In genomic region chr15:101692799-101693198, GRCh38 we compare ENCODE assay signal across 21 cellular contexts. TPM values are rescaled to one million over a fixed set of nuclear protein-coding genes. Genes with fewer than 3 reads are reported as not detected.
DNase-seq lines count a peak whose midpoint lies in the region; ATAC-seq and TF ChIP-seq lines count a peak whose summit lies in the region.
"Had no signal": no experiment of that assay in that cellular context is flagged by ENCODE, and none has a peak within 500 bp of the region (broad histone marks: within the 10 kb centered on the region; RNA-seq: fewer than 3 reads in every experiment).

No MANE protein-coding gene starts in this region.

- no peak overlapping the region for H3K14ac ChIP-seq in mesenchymal stem cell (ENCODE audit: low read length in 2 of 2)

- H2AFZ ChIP-seq in mesenchymal stem cell (ENCODE audit: low read depth, low read length) = no peak overlapping the region

- no peak for ATAC-seq in stimulated activated naive CD8-positive, alpha-beta T cell treated with anti-CD3 and anti-CD28 coated beads, Interleukin-15, Interleukin-2, amounts not matched to agents 100 U/mL and 50 U/mL, for 24 hours
- peak; percentile 41 for ATAC-seq in activated T-helper 17 cell treated with anti-CD3 and anti-CD28 coated beads, Interleukin-2, amount 50 U/mL, for 72 hours (replicated peaks)
- ATAC-seq: naive thymus-derived CD4-positive, alpha-beta T cell had no signal

- H3K9me3 Mint-ChIP-seq in stimulated activated naive CD8-positive, alpha-beta T cell treated with anti-CD3 and anti-CD28 coated beads, Interleukin-15, Interleukin-2, amounts not matched to agents 100 ng/mL and 50 ng/mL, for 24 hours = no peaks in the 10 kb centered on the region
- no peaks in the 10 kb centered on the region for H3K9me3 Mint-ChIP-seq in activated T-helper 17 cell treated with anti-CD3 and anti-CD28 coated beads, Interleukin-2, amount 50 U/mL, for 72 hours
- H3K9me3 Mint-ChIP-seq: activated naive CD4-positive, alpha-beta T cell treated with anti-CD3 and anti-CD28 coated beads, Interleukin-2, amount 50 U/mL, for 24 hours; dendritic cell treated with granulocyte-macrophage colony-stimulating factor and Interleukin-4, amounts not matched to agents 40 ng/mL and 50 ng/mL, for 4 days had no signal

- H3K9ac ChIP-seq in mesenchymal stem cell (ENCODE audit: low read length) = no peak overlapping the region

- no peak overlapping the region for H2BK5ac ChIP-seq in mesenchymal stem cell (ENCODE audit: low read depth, low read length, poor library complexity, severe bottlenecking)

- H3K36me3 ChIP-seq in esophagus squamous epithelium = peaks cover 0 to 76% (median 12%) of the 10 kb centered on the region in 3 donors
- H3K36me3 ChIP-seq in mesenchymal stem cell (ENCODE audit: control insufficient read depth in 1 of 2, insufficient read depth in 2 of 2, low read depth in 1 of 2, low read length in 2 of 2) = peaks cover 4 to 61% of the 10 kb centered on the region in 2 experiments

- no peak overlapping the region for H2BK12ac ChIP-seq in mesenchymal stem cell (ENCODE audit: low read length in 2 of 2)

- no peak overlapping the region for H4K8ac ChIP-seq in mesenchymal stem cell (ENCODE audit: low read length)

- no peaks in the 10 kb centered on the region for H3K27me3 Mint-ChIP-seq in stimulated activated naive CD8-positive, alpha-beta T cell treated with anti-CD3 and anti-CD28 coated beads, Interleukin-15, Interleukin-2, amounts not matched to agents 100 ng/mL and 50 ng/mL, for 24 hours
- no peaks in the 10 kb centered on the region for H3K27me3 Mint-ChIP-seq in activated T-helper 17 cell treated with anti-CD3 and anti-CD28 coated beads, Interleukin-2, amount 50 U/mL, for 72 hours
- H3K27me3 Mint-ChIP-seq: activated naive CD4-positive, alpha-beta T cell treated with anti-CD3 and anti-CD28 coated beads, Interleukin-2, amount 50 U/mL, for 24 hours; dendritic cell treated with granulocyte-macrophage colony-stimulating factor and Interleukin-4, amounts not matched to agents 40 ng/mL and 50 ng/mL, for 4 days; naive thymus-derived CD4-positive, alpha-beta T cell; progenitor cell of endocrine pancreas had no signal

- peaks cover 56% of the 10 kb centered on the region for H3K4me1 Mint-ChIP-seq in stimulated activated naive CD8-positive, alpha-beta T cell treated with anti-CD3 and anti-CD28 coated beads, Interleukin-15, Interleukin-2, amounts not matched to agents 100 ng/mL and 50 ng/mL, for 24 hours (ENCODE audit: low read depth)
- H3K4me1 Mint-ChIP-seq in activated T-helper 17 cell treated with anti-CD3 and anti-CD28 coated beads, Interleukin-2, amount 50 U/mL, for 72 hours = peaks cover 15% of the 10 kb centered on the region

- H3K4me1 ChIP-seq in esophagus squamous epithelium (peaks cover 0 to 11% (median 4%) of the 10 kb centered on the region in 3 donors), mesenchymal stem cell (ENCODE audit: control insufficient read depth, insufficient read depth, low read depth, low read length) (peaks cover 4% of the 10 kb centered on the region)
- H3K4me1 ChIP-seq: testis had no signal

- no peak overlapping the region for H4K91ac ChIP-seq in mesenchymal stem cell (ENCODE audit: low read length)

- no peaks in the 10 kb centered on the region for H3K27me3 ChIP-seq in esophagus squamous epithelium
- H3K27me3 ChIP-seq in mesenchymal stem cell (ENCODE audit: control insufficient read depth in 1 of 2, insufficient read depth in 1 of 2, low read length in 2 of 2) = no peaks in the 10 kb centered on the region
- H3K27me3 ChIP-seq: testis had no signal

- H3K4me2 ChIP-seq in mesenchymal stem cell (ENCODE audit: low read length, poor library complexity, severe bottlenecking) = no peak overlapping the region

- no peak overlapping the region for H3K18ac ChIP-seq in mesenchymal stem cell (ENCODE audit: low read depth in 1 of 2, low read length in 2 of 2)

- no peak overlapping the region for H3K4ac ChIP-seq in mesenchymal stem cell (ENCODE audit: low read depth in 1 of 2, low read length in 2 of 2)

- TF ChIP-seq CTCF in esophagus squamous epithelium (IDR thresholded peaks at IDR 0.05) = no peak

- peaks cover 11% of the 10 kb centered on the region for H3K79me1 ChIP-seq in mesenchymal stem cell (replicated peaks; ENCODE audit: low read length, poor library complexity, severe bottlenecking)

- H3K36me3 Mint-ChIP-seq in stimulated activated naive CD8-positive, alpha-beta T cell treated with anti-CD3 and anti-CD28 coated beads, Interleukin-15, Interleukin-2, amounts not matched to agents 100 ng/mL and 50 ng/mL, for 24 hours (ENCODE audit: low read depth) = peaks cover 52% of the 10 kb centered on the region
- H3K36me3 Mint-ChIP-seq in activated T-helper 17 cell treated with anti-CD3 and anti-CD28 coated beads, Interleukin-2, amount 50 U/mL, for 72 hours (ENCODE audit: low read depth) = peaks cover 75% of the 10 kb centered on the region

- peak overlapping the region; percentile 32 for H3K4me3 Mint-ChIP-seq in stimulated activated naive CD8-positive, alpha-beta T cell treated with anti-CD3 and anti-CD28 coated beads, Interleukin-15, Interleukin-2, amounts not matched to agents 100 ng/mL and 50 ng/mL, for 24 hours
- H3K4me3 Mint-ChIP-seq in activated T-helper 17 cell treated with anti-CD3 and anti-CD28 coated beads, Interleukin-2, amount 50 U/mL, for 72 hours = peak overlapping the region; percentile 43
- H3K4me3 Mint-ChIP-seq: activated naive CD4-positive, alpha-beta T cell treated with anti-CD3 and anti-CD28 coated beads, Interleukin-2, amount 50 U/mL, for 24 hours; dendritic cell treated with granulocyte-macrophage colony-stimulating factor and Interleukin-4, amounts not matched to agents 40 ng/mL and 50 ng/mL, for 4 days had no signal

- no peak overlapping the region for H3K4me3 ChIP-seq in esophagus squamous epithelium
- H3K4me3 ChIP-seq in mesenchymal stem cell (ENCODE audit: insufficient read depth in 1 of 2, low read depth in 1 of 2, low read length in 2 of 2) = no peak overlapping the region
- H3K4me3 ChIP-seq: lung, testis had no signal

- no peak overlapping the region for H2BK15ac ChIP-seq in mesenchymal stem cell (ENCODE audit: low read depth, poor library complexity, severe bottlenecking)

- DNase-seq in stimulated activated naive CD8-positive, alpha-beta T cell treated with anti-CD3 and anti-CD28 coated beads, Interleukin-15, Interleukin-2, amounts not matched to agents 100 U/mL and 50 U/mL, for 24 hours = no peak
- DNase-seq in esophagus squamous epithelium (lab: John Stamatoyannopoulos, UW) (no peak), ureter (ENCODE audit: low spot score) (peak; percentile 46), Kasumi-1 (lab: John Stamatoyannopoulos, UW) (no peak), mesenchymal stem cell (no peak), superior temporal gyrus (ENCODE audit: extremely low spot score) (no peak)
- DNase-seq: erythroblast; glutamatergic neuron; MV-4-11; naive thymus-derived CD4-positive, alpha-beta T cell; NCI-H1930; NCI-H446 treated with DMSO at 0.1 percent for 48 hours; stimulated activated CD4-positive, alpha-beta T cell treated with anti-CD3 and anti-CD28 coated beads, Interleukin-4, amount 100 ng/mL, for 24 hours; testis had no signal

- intact Hi-C loops in esophagus squamous epithelium (cut with DNase I) = no loop called here

- H3K27ac Mint-ChIP-seq in stimulated activated naive CD8-positive, alpha-beta T cell treated with anti-CD3 and anti-CD28 coated beads, Interleukin-15, Interleukin-2, amounts not matched to agents 100 ng/mL and 50 ng/mL, for 24 hours = peak overlapping the region; percentile 76
- peak overlapping the region; percentile 84 for H3K27ac Mint-ChIP-seq in activated T-helper 17 cell treated with anti-CD3 and anti-CD28 coated beads, Interleukin-2, amount 50 U/mL, for 72 hours
- H3K27ac Mint-ChIP-seq: dendritic cell treated with granulocyte-macrophage colony-stimulating factor and Interleukin-4, amounts not matched to agents 40 ng/mL and 50 ng/mL, for 4 days; progenitor cell of endocrine pancreas had no signal

- H3K23ac ChIP-seq in mesenchymal stem cell (ENCODE audit: low read length in 2 of 2) = no peak overlapping the region

- H3K9me3 ChIP-seq in esophagus squamous epithelium = no peaks in the 10 kb centered on the region
- no peaks in the 10 kb centered on the region for H3K9me3 ChIP-seq in mesenchymal stem cell (ENCODE audit: control insufficient read depth, low read length)
- H3K9me3 ChIP-seq: testis had no signal

- H3K27ac ChIP-seq in esophagus squamous epithelium = peak overlapping the region in 3 of 4 donors; percentile 2 to 62 (median 19)
- no peak overlapping the region for H3K27ac ChIP-seq in mesenchymal stem cell (ENCODE audit: low read length, poor library complexity, severe bottlenecking)
- H3K27ac ChIP-seq: testis, VCaP had no signal

- H2BK120ac ChIP-seq in mesenchymal stem cell (ENCODE audit: low read depth, low read length) = no peak overlapping the region

- no peak for TF ChIP-seq POLR2A in esophagus squamous epithelium (IDR thresholded peaks at IDR 0.05)

- H2AK5ac ChIP-seq in mesenchymal stem cell (ENCODE audit: low read length, severe bottlenecking) = no peak overlapping the region

RNA-seq across cellular contexts. Expression of gene TARS3, which starts 31.5 kb away (rescaled TPM):
- total RNA-seq in activated T-helper 17 cell treated with anti-CD3 and anti-CD28 coated beads, Interleukin-2, amount 50 U/mL, for 72 hours = 10 to 100 TPM; 20.6 to 33.0 TPM
- total RNA-seq in esophagus squamous epithelium (10 to 100 TPM in 1 of 4 donors, 1 to 10 TPM in 3; 2.9 to 16.6 (median 7.8) TPM), ureter (18.4 TPM)
- polyA plus RNA-seq in mesenchymal stem cell (2013, experiment 1 of 2) = 9.7 TPM
- polyA plus RNA-seq in mesenchymal stem cell (2013, experiment 2 of 2) = 8.9 TPM

RNA-seq across cellular contexts. Expression of gene TM2D3, which starts 40.6 kb away (rescaled TPM):
- total RNA-seq in activated T-helper 17 cell treated with anti-CD3 and anti-CD28 coated beads, Interleukin-2, amount 50 U/mL, for 72 hours = 10 to 100 TPM; 42.6 to 45.6 TPM
- 10 to 100 TPM; 11.0 to 32.2 (median 19.9) TPM for total RNA-seq in esophagus squamous epithelium
- total RNA-seq in ureter = 46.6 TPM
- polyA plus RNA-seq in mesenchymal stem cell (2013, experiment 1 of 2) = 26.7 TPM
- polyA plus RNA-seq in mesenchymal stem cell (2013, experiment 2 of 2) = 29.0 TPM
